ENCODE assay signal across 1 cellular context in the genomic region with DNA sequence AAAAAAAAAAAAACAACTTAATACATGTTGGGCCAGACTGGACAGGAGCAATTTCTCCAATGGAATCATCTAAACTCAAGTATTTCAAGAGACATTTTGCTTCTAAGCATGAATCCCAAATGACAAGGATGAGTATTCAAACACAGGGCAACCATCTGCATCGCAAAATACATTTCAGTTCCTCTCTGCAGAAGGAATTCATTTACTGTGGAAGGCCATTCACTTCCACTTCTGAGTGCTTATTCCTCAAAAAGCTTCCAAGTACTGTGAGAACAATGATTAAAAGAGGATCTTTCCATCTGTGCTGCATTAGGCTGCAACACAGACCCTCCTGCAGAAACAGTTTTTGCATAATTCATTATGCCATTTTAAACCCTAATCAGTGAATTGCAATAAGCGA.
TF ChIP-seq lines count a peak whose summit lies in the region.

No MANE protein-coding gene starts in this region.

TF ChIP-seq in HCT116, 20 proteins besides CTCF, POLR2A, EP300 and RAD21 (continued from another document):
- TF ChIP-seq, protein P1, sequence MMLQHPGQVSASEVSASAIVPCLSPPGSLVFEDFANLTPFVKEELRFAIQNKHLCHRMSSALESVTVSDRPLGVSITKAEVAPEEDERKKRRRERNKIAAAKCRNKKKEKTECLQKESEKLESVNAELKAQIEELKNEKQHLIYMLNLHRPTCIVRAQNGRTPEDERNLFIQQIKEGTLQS (IDR thresholded peaks at IDR 0.05): no peak
- TF ChIP-seq SIN3A (IDR thresholded peaks at IDR 0.05; ENCODE audit: low read depth): no peak
